ENCODE assay signal across 8 cellular contexts in genomic region chr3:23202921-23203650, GRCh38. TPM values are rescaled to one million over a fixed set of nuclear protein-coding genes. Genes with fewer than 3 reads are reported as not detected.
A peak's percentile ranks its signal among the peaks of the same experiment; 100 is the strongest.
DNase-seq lines count a peak whose midpoint lies in the region; ATAC-seq and TF ChIP-seq lines count a peak whose summit lies in the region.

Gene UBE2E2, plus strand, starts transcription at chr3:23203327.

- ATAC-seq in HG02798 (IDR thresholded peaks at IDR 0.05; ENCODE audit: poor library complexity, unreplicated experiment) (peak; percentile 79), right lobe of liver (peak; percentile 89 to 92 (median 90))

- peaks cover 32% of the 10 kb centered on the region for H3K27me3 Mint-ChIP-seq in activated CD4-positive, alpha-beta T cell treated with anti-CD3 and anti-CD28 coated beads, Interleukin-2, amount 10 ng/mL, durations not matched to agents 7 days and 5 days

- POLR2A ChIA-PET in activated CD4-positive, alpha-beta T cell treated with anti-CD3 and anti-CD28 coated beads, Interleukin-2, amount 10 ng/mL, durations not matched to agents 7 days and 5 days (lab: Charles Lee), result no interaction called here

- TF ChIP-seq POLR2A in right lobe of liver (IDR thresholded peaks at IDR 0.05), result peak; percentile 83

- peak within 1 kb of the TSS; percentile 87 for H3K4me3 Mint-ChIP-seq in activated CD4-positive, alpha-beta T cell treated with anti-CD3 and anti-CD28 coated beads, Interleukin-2, amount 10 ng/mL, durations not matched to agents 7 days and 5 days

- peak; percentile 67 for DNase-seq in NCI-H2029 (lab: John Stamatoyannopoulos, UW)
- DNase-seq in NCI-H2029 treated with DMSO at 0.1 percent for 48 hours (lab: John Stamatoyannopoulos, UW), result no peak
- DNase-seq in NCI-H1930 (lab: John Stamatoyannopoulos, UW), result peak; percentile 13 to 35
- peak; percentile 27 for DNase-seq in activated CD4-positive, alpha-beta T cell treated with anti-CD3 and anti-CD28 coated beads, Interleukin-2, amount 10 ng/mL, durations not matched to agents 7 days and 5 days
- peak; percentile 87 for DNase-seq in ecto neural progenitor cell (ENCODE audit: low spot score)
- DNase-seq in right lobe of liver, result peak; percentile 81 to 84 (median 81)
- peak; percentile 47 for DNase-seq in stimulated activated CD4-positive, alpha-beta T cell treated with anti-CD3 and anti-CD28 coated beads, Interleukin-4, amount 100 ng/mL, for 24 hours

- TF ChIP-seq CTCF in right lobe of liver (IDR thresholded peaks at IDR 0.05), result no peak

- CTCF ChIA-PET in activated CD4-positive, alpha-beta T cell treated with anti-CD3 and anti-CD28 coated beads, Interleukin-2, amount 10 ng/mL, durations not matched to agents 7 days and 5 days (lab: Charles Lee), result no interaction called here

- no peaks in the 10 kb centered on the region for H3K36me3 ChIP-seq in right lobe of liver

- H3K4me1 Mint-ChIP-seq in activated CD4-positive, alpha-beta T cell treated with anti-CD3 and anti-CD28 coated beads, Interleukin-2, amount 10 ng/mL, durations not matched to agents 7 days and 5 days, result peaks cover 11% of the 10 kb centered on the region

- intact Hi-C loops in right lobe of liver (cut with DNase I), result no loop called here

- WGBS in right lobe of liver (ENCODE audit: insufficient coverage, low coverage, low lambda C conversion rate, missing lambda C conversion rate), result 0% methylated on average over 15 of the region's 99 CpGs

- H3K4me3 ChIP-seq in right lobe of liver, result peak within 1 kb of the TSS; percentile 86 to 90 (median 89)

- no peaks in the 10 kb centered on the region for H3K27me3 ChIP-seq in right lobe of liver

- no peaks in the 10 kb centered on the region for H3K9me3 Mint-ChIP-seq in activated CD4-positive, alpha-beta T cell treated with anti-CD3 and anti-CD28 coated beads, Interleukin-2, amount 10 ng/mL, durations not matched to agents 7 days and 5 days

- no peaks in the 10 kb centered on the region for H3K36me3 Mint-ChIP-seq in activated CD4-positive, alpha-beta T cell treated with anti-CD3 and anti-CD28 coated beads, Interleukin-2, amount 10 ng/mL, durations not matched to agents 7 days and 5 days (ENCODE audit: low read depth)

- peak within 1 kb of the TSS; percentile 69 to 81 (median 76) for H3K27ac ChIP-seq in right lobe of liver

- H3K9me3 ChIP-seq in right lobe of liver, result no peaks in the 10 kb centered on the region

- H3K27ac Mint-ChIP-seq in activated CD4-positive, alpha-beta T cell treated with anti-CD3 and anti-CD28 coated beads, Interleukin-2, amount 10 ng/mL, durations not matched to agents 7 days and 5 days, result peak within 1 kb of the TSS; percentile 85

- H3K4me1 ChIP-seq in right lobe of liver, result peaks cover 0 to 19% (median 3%) of the 10 kb centered on the region in 4 donors

RNA-seq across cellular contexts. Expression of gene UBE2E2, which starts in this region (rescaled TPM):
- total RNA-seq in activated CD4-positive, alpha-beta T cell treated with anti-CD3 and anti-CD28 coated beads, Interleukin-2, amount 10 ng/mL, durations not matched to agents 7 days and 5 days, result 1 to 10 TPM; 1.7 to 4.7 TPM
- 10 to 100 TPM; 17.2 to 29.1 (median 18.1) TPM for total RNA-seq in right lobe of liver
